ENCODE assay signal across 28 cellular contexts in genomic region chr1:84702143-84702542, GRCh38. TPM values are rescaled to one million over a fixed set of nuclear protein-coding genes. Genes with fewer than 3 reads are reported as not detected.
DNase-seq lines count a peak whose midpoint lies in the region; ATAC-seq, FAIRE-seq and TF ChIP-seq lines count a peak whose summit lies in the region.
"Had no signal": no experiment of that assay in that cellular context is flagged by ENCODE, and none has a peak within 500 bp of the region (broad histone marks: within the 10 kb centered on the region; RNA-seq: fewer than 3 reads in every experiment).

No MANE protein-coding gene starts in this region.

- H3K27me3 Mint-ChIP-seq in brain = peaks cover 5% of the 10 kb centered on the region

- no peaks in the 10 kb centered on the region for H3K27me3 ChIP-seq in rectal smooth muscle tissue (ENCODE audit: control insufficient read depth, insufficient read depth, low read length)
- H3K27me3 ChIP-seq: Peyer's patch had no signal

- peak overlapping the region in 2 of 5 experiments; percentile 80 to 82 for H3K4me3 Mint-ChIP-seq in brain
- H3K4me3 Mint-ChIP-seq: B cell; CD8-positive, alpha-beta T cell had no signal

- H3K27ac Mint-ChIP-seq in brain = peak overlapping the region in 3 of 5 experiments; percentile 59 to 93 (median 92)
- H3K27ac Mint-ChIP-seq: B cell; CD8-positive, alpha-beta T cell had no signal

- H3K4me3 ChIP-seq in rectal smooth muscle tissue (ENCODE audit: low read length) (no peak overlapping the region), kidney (ENCODE audit: low read length in 2 of 2) (no peak overlapping the region)
- H3K4me3 ChIP-seq: K562, Peyer's patch had no signal

- no peak for ATAC-seq in stimulated activated naive CD8-positive, alpha-beta T cell treated with anti-CD3 and anti-CD28 coated beads, Interleukin-15, Interleukin-2, amounts not matched to agents 100 U/mL and 50 U/mL, for 24 hours
- ATAC-seq: CD8-positive, alpha-beta T cell; K562 had no signal

- DNase-seq in D721Med (ENCODE audit: insufficient read length, low spot score) = no peak
- peak; percentile 51 for DNase-seq in NCI-H82 (lab: John Stamatoyannopoulos, UW)
- DNase-seq in kidney = no peak
- no peak for DNase-seq in activated CD4-positive, alpha-beta T cell treated with anti-CD3 and anti-CD28 coated beads, Interleukin-2, amount 50 U/mL, for 1 hour
- no peak for DNase-seq in stimulated activated naive CD8-positive, alpha-beta T cell treated with anti-CD3 and anti-CD28 coated beads, Interleukin-15, Interleukin-2, amounts not matched to agents 100 U/mL and 50 U/mL, for 24 hours
- no peak for DNase-seq in HTR-8/SVneo (ENCODE audit: insufficient read length, low spot score)
- DNase-seq: Caco-2; CD8-positive, alpha-beta T cell; DMS79 treated with DMSO at 0.1 percent for 48 hours; GF-D8; HCEC 1CT; Kasumi-1; MV-4-11; NCI-H1105; NCI-H1436 treated with DMSO at 0.1 percent for 48 hours; NCI-H187 treated with DMSO at 0.1 percent for 48 hours; NCI-H2171 treated with DMSO at 0.1 percent for 48 hours; NCI-H774; Peyer's patch; SHP77 treated with DMSO at 0.1 percent for 48 hours had no signal

- peak overlapping the region; percentile 75 for H3K27ac ChIP-seq in rectal smooth muscle tissue (ENCODE audit: low read depth, low read length)
- no peak overlapping the region for H3K27ac ChIP-seq in kidney (ENCODE audit: low read depth in 2 of 2, low read length in 2 of 2)
- H3K27ac ChIP-seq: 22Rv1, C4-2B, Peyer's patch had no signal

- peaks cover 48% of the 10 kb centered on the region for H3K4me1 Mint-ChIP-seq in brain

- H3K4me1 ChIP-seq in rectal smooth muscle tissue (ENCODE audit: control insufficient read depth, insufficient read depth, low read length) (peaks cover 34% of the 10 kb centered on the region), kidney (ENCODE audit: control insufficient read depth in 1 of 2, insufficient read depth in 1 of 2, low read depth in 1 of 2, low read length in 2 of 2) (peaks cover 5 to 23% of the 10 kb centered on the region in 2 donors)
- H3K4me1 ChIP-seq: Caco-2 had no signal

- no peak overlapping the region for H3K9ac ChIP-seq in rectal smooth muscle tissue (ENCODE audit: low read length)
- no peak overlapping the region for H3K9ac ChIP-seq in kidney (ENCODE audit: low read length in 2 of 2)

- no peaks in the 10 kb centered on the region for H3K36me3 ChIP-seq in rectal smooth muscle tissue (ENCODE audit: control insufficient read depth, insufficient read depth, low read length)
- no peaks in the 10 kb centered on the region for H3K36me3 ChIP-seq in kidney (ENCODE audit: control insufficient read depth in 1 of 2, insufficient read depth in 2 of 2, low read length in 2 of 2)
- H3K36me3 ChIP-seq: Peyer's patch had no signal

- H3K9me3 ChIP-seq in kidney (ENCODE audit: control insufficient read depth in 1 of 2, low read length in 2 of 2) = no peaks in the 10 kb centered on the region
- H3K9me3 ChIP-seq: Caco-2, Peyer's patch had no signal

- FAIRE-seq in D721Med (lab: Jason Lieb, UNC) = peak; percentile 95
- FAIRE-seq in kidney (lab: Jason Lieb, UNC) = no peak
- no peak for FAIRE-seq in HTR-8/SVneo (lab: Jason Lieb, UNC)
- FAIRE-seq: GM12891, H1, K562 had no signal

- intact Hi-C loops in kidney (cut with DNase I) = no loop called here

- peaks cover 0 to 2% (median 0%) of the 10 kb centered on the region in 5 experiments for H3K9me3 Mint-ChIP-seq in brain
- H3K9me3 Mint-ChIP-seq: CD8-positive, alpha-beta T cell had no signal

- H3K36me3 Mint-ChIP-seq in brain = no peaks in the 10 kb centered on the region
- H3K36me3 Mint-ChIP-seq: CD8-positive, alpha-beta T cell had no signal

- TF ChIP-seq CTCF in D721Med (IDR thresholded peaks at IDR 0.05; ENCODE audit: insufficient read depth, missing control alignments) = no peak
- no peak for TF ChIP-seq CTCF in brain (conservative IDR thresholded peaks at IDR 0.05)
- no peak for TF ChIP-seq CTCF in kidney (IDR thresholded peaks at IDR 0.05; ENCODE audit: borderline replicate concordance, extremely low read depth, insufficient read depth)

RNA-seq across cellular contexts. Expression of gene SSX2IP, which starts 11.9 kb away (rescaled TPM):
- 8.5 TPM for polyA plus RNA-seq in brain (ENCODE audit: insufficient read depth, low read depth, low replicate concordance)
- 18.2 TPM for total RNA-seq in kidney
- 12.1 TPM for polyA plus RNA-seq in kidney (ENCODE audit: insufficient read depth, low read depth, low replicate concordance)
